14 cellular contexts compared by ENCODE assay signal in genomic region chr2:18062892-18063291, GRCh38.
DNase-seq lines count a peak whose midpoint lies in the region; ATAC-seq, FAIRE-seq and TF ChIP-seq lines count a peak whose summit lies in the region.
"Had no signal": no experiment of that assay in that cellular context is flagged by ENCODE, and none has a peak within 500 bp of the region (broad histone marks: within the 10 kb centered on the region; RNA-seq: fewer than 3 reads in every experiment).

No MANE protein-coding gene starts in this region.

- peaks cover 39% of the 10 kb centered on the region for H3K4me1 Mint-ChIP-seq in neural progenitor cell
- H3K4me1 Mint-ChIP-seq: CD4-positive, alpha-beta memory T cell had no signal

- DNase-seq in CMK (ENCODE audit: low read depth) (peak; percentile 59), HCEC 1CT (peak; percentile 48), fibroblast of villous mesenchyme (ENCODE audit: low read depth) (peak; percentile 42), neural progenitor cell (ENCODE audit: low spot score) (no peak), GM12891 (ENCODE audit: insufficient read length, low spot score) (no peak)
- DNase-seq: CD4-positive, alpha-beta memory T cell; NCI-H146; NCI-H2081; NCI-H774; PC-9; SK-N-SH had no signal

- no peak overlapping the region for H3K27ac Mint-ChIP-seq in neural progenitor cell
- H3K27ac Mint-ChIP-seq: CD4-positive, alpha-beta memory T cell had no signal

- H3K27me3 Mint-ChIP-seq in neural progenitor cell (ENCODE audit: insufficient read depth, low read depth), result no peaks in the 10 kb centered on the region

- H3K4me3 Mint-ChIP-seq in neural progenitor cell, result no peak overlapping the region
- H3K4me3 Mint-ChIP-seq: CD4-positive, alpha-beta memory T cell had no signal

- ATAC-seq in HG03442 (IDR thresholded peaks at IDR 0.05; ENCODE audit: unreplicated experiment), result no peak
- no peak for ATAC-seq in GM21367 (IDR thresholded peaks at IDR 0.05; ENCODE audit: unreplicated experiment)
- ATAC-seq: K562 had no signal

- H3K36me3 Mint-ChIP-seq in neural progenitor cell, result no peaks in the 10 kb centered on the region
- H3K36me3 Mint-ChIP-seq: CD4-positive, alpha-beta memory T cell had no signal

- no peak overlapping the region for H3K27ac ChIP-seq in neural progenitor cell
- H3K27ac ChIP-seq: PC-9 had no signal

- no peaks in the 10 kb centered on the region for H4K20me1 ChIP-seq in neural progenitor cell (ENCODE audit: low read depth)

- H3F3A ChIP-seq in neural progenitor cell (ENCODE audit: low read depth), result peaks cover 4% of the 10 kb centered on the region

- TF ChIP-seq CTCF in fibroblast of villous mesenchyme (IDR thresholded peaks at IDR 0.05; ENCODE audit: insufficient read depth, low read depth, low read length) (no peak), neural progenitor cell (IDR thresholded peaks at IDR 0.05) (no peak)

- H3K9ac ChIP-seq in neural progenitor cell, result no peak overlapping the region
- H3K9ac ChIP-seq: SK-N-SH had no signal

- H3K9me3 ChIP-seq in neural progenitor cell (ENCODE audit: low read depth), result no peaks in the 10 kb centered on the region
- H3K9me3 ChIP-seq: SK-N-SH had no signal

- no peaks in the 10 kb centered on the region for H3K9me3 Mint-ChIP-seq in neural progenitor cell

- H3K27me3 ChIP-seq in neural progenitor cell, result no peaks in the 10 kb centered on the region

- TF ChIP-seq POLR2A in GM12891 (IDR thresholded peaks at IDR 0.05; ENCODE audit: low read depth, low read length), result no peak

- H3K4me3 ChIP-seq in fibroblast of villous mesenchyme (ENCODE audit: low read depth, low read length) (no peak overlapping the region), neural progenitor cell (no peak overlapping the region)
- H3K4me3 ChIP-seq: K562, PC-9 had no signal

- FAIRE-seq in GM12891 (lab: Jason Lieb, UNC), result no peak
- FAIRE-seq: K562 had no signal

- peak overlapping the region; percentile 7 for H3K4me2 ChIP-seq in neural progenitor cell
- H3K4me2 ChIP-seq: PC-9, SK-N-SH had no signal

- no peaks in the 10 kb centered on the region for H3K79me2 ChIP-seq in neural progenitor cell (ENCODE audit: low read depth)

- H3K36me3 ChIP-seq in neural progenitor cell, result no peaks in the 10 kb centered on the region

- H2AFZ ChIP-seq in neural progenitor cell (replicated peaks), result no peak overlapping the region
- H2AFZ ChIP-seq: PC-9 had no signal

- H3K4me1 ChIP-seq in neural progenitor cell, result peaks cover 7% of the 10 kb centered on the region

TF ChIP-seq in GM12891, 5 proteins besides CTCF, POLR2A, EP300 and RAD21:
- TF ChIP-seq POLR2AphosphoS5 (IDR thresholded peaks at IDR 0.05; ENCODE audit: low read depth, low read length) (no peak), PAX5 (IDR thresholded peaks at IDR 0.05; ENCODE audit: insufficient read depth, low read length, severe bottlenecking) (no peak), SPI1 (IDR thresholded peaks at IDR 0.05; ENCODE audit: low read depth, low read length) (no peak), TAF1 (IDR thresholded peaks at IDR 0.05; ENCODE audit: low read depth, low read length) (no peak), POU2F2 (IDR thresholded peaks at IDR 0.05; ENCODE audit: low read depth, low read length) (no peak)
TF ChIP-seq in GM12891: peak in this region for 0.

Comparison
In these comparisons a context has a peak if more than half of its experiments do, and no peak if none do; other contexts are left out.
1. DNase-seq: peak in CMK (single experiment), HCEC 1CT (single experiment) and fibroblast of villous mesenchyme (single experiment); none in neural progenitor cell (single experiment) and GM12891 (single experiment).